In genomic region chr7:5431485-5432118, GRCh38 we compare ENCODE assay signal across 1 cellular context.
TF ChIP-seq lines count a peak whose summit lies in the region.

No MANE protein-coding gene starts in this region.

TF ChIP-seq in H1, 55 proteins besides CTCF, POLR2A, EP300 and RAD21:
- TF ChIP-seq RXRA (IDR thresholded peaks at IDR 0.05; ENCODE audit: insufficient read depth, low read depth, low read length) (no peak), RFX5 (IDR thresholded peaks at IDR 0.05; ENCODE audit: borderline replicate concordance, low read depth, low read length) (no peak), SRF (IDR thresholded peaks at IDR 0.05; ENCODE audit: low read depth, low read length) (no peak), PHF8 (conservative IDR thresholded peaks at IDR 0.05; ENCODE audit: low read depth, low read length) (no peak), BCL11A (IDR thresholded peaks at IDR 0.05; ENCODE audit: low read depth in 2 of 2, low read length in 2 of 2) (no peak), SUZ12 (IDR thresholded peaks at IDR 0.05; ENCODE audit: low read length) (no peak), MAFK (IDR thresholded peaks at IDR 0.05; ENCODE audit: low read depth, low read length) (no peak), GTF2F1 (IDR thresholded peaks at IDR 0.05; ENCODE audit: borderline replicate concordance, low read depth, low read length) (no peak), KDM5A (IDR thresholded peaks at IDR 0.05; ENCODE audit: low read length) (no peak), CTBP2 (IDR thresholded peaks at IDR 0.05; ENCODE audit: borderline replicate concordance, insufficient read depth, insufficient read length, low read length) (no peak), FOSL1 (IDR thresholded peaks at IDR 0.05; ENCODE audit: insufficient read depth, low read depth, low read length) (no peak), EZH2 (IDR thresholded peaks at IDR 0.05; ENCODE audit: low read depth, low read length, severe bottlenecking) (no peak), CHD2 (IDR thresholded peaks at IDR 0.05; ENCODE audit: low read length) (no peak), BRCA1 (IDR thresholded peaks at IDR 0.05; ENCODE audit: low read depth, low read length) (no peak)
- TF ChIP-seq, protein P1, sequence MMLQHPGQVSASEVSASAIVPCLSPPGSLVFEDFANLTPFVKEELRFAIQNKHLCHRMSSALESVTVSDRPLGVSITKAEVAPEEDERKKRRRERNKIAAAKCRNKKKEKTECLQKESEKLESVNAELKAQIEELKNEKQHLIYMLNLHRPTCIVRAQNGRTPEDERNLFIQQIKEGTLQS (IDR thresholded peaks at IDR 0.05; ENCODE audit: insufficient read depth, low read depth, low read length) = no peak
